ENCODE assay signal across 7 cellular contexts in the genomic region with DNA sequence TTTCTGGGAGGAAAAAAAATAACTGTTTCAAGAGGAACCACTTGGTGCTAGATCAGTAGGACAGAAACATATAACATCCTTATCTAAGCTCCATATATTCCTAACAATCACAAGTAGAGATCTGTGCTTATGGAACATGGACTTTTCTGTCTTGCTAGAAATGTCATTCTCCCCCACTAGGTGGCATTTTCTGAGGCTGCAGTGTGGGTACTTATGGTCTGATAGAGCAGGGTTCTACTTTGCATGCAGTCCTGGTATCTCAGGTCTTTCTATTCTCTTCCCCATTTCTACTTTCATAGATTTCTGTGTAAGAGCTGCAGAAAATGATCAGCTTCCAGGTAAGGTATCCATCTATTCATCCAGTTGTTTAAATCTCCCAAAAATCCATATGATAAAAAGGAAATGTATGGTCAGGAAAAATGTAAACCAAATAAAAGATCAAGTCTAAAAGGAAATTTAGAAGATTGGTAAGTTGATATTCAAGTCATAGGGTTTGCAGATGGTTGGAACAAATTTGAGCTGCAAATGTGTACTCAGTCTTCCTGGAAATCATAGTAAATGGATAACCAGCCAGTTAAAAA.
DNase-seq lines count a peak whose midpoint lies in the region; ATAC-seq and TF ChIP-seq lines count a peak whose summit lies in the region.

No MANE protein-coding gene starts in this region.

- H3K4me3 Mint-ChIP-seq in activated naive CD8-positive, alpha-beta T cell: peak overlapping the region; percentile 99
- peak overlapping the region; percentile 21 to 92 for H3K4me3 Mint-ChIP-seq in stimulated activated naive B cell treated with anti-CD40 and anti-IgM and Interleukin-4, amounts not matched to agents 10 μg/mL and 1 μg/mL and 100 μg/mL, for 72 hours

- H2AFZ ChIP-seq in DND-41 (ENCODE audit: low read depth, low read length): no peak overlapping the region; the same call in 1 of the 2 replicates

- peaks cover 5% of the 10 kb centered on the region for H3K36me3 Mint-ChIP-seq in activated naive CD8-positive, alpha-beta T cell
- peaks cover 8 to 18% of the 10 kb centered on the region in 2 donors for H3K36me3 Mint-ChIP-seq in stimulated activated naive B cell treated with anti-CD40 and anti-IgM and Interleukin-4, amounts not matched to agents 10 μg/mL and 1 μg/mL and 100 μg/mL, for 72 hours

- H4K20me1 ChIP-seq in DND-41 (ENCODE audit: insufficient read depth, low read length): no peaks in the 10 kb centered on the region

- H3K4me2 ChIP-seq in DND-41 (ENCODE audit: insufficient read depth, low read length): peak overlapping the region; percentile 79

- H3K27me3 Mint-ChIP-seq in activated naive CD8-positive, alpha-beta T cell: no peaks in the 10 kb centered on the region
- H3K27me3 Mint-ChIP-seq in stimulated activated naive B cell treated with anti-CD40 and anti-IgM and Interleukin-4, amounts not matched to agents 10 μg/mL and 1 μg/mL and 100 μg/mL, for 72 hours: no peaks in the 10 kb centered on the region

- DNase-seq in DND-41 (peak; percentile 60), NCI-H82 treated with DMSO at 0.1 percent for 48 hours (lab: John Stamatoyannopoulos, UW; ENCODE audit: unreplicated experiment) (peak; percentile 15), iPS-NIHi11 (ENCODE audit: low spot score) (peak; percentile 67)
- peak; percentile 18 for DNase-seq in stimulated activated naive B cell treated with anti-CD40 and anti-IgM and Interleukin-4, amounts not matched to agents 10 μg/mL and 1 μg/mL and 100 μg/mL, for 72 hours

- peak overlapping the region; percentile 77; the same call in 1 of the 2 replicates for H3K9ac ChIP-seq in DND-41 (ENCODE audit: low read depth, low read length)

- H3K9me3 ChIP-seq in DND-41 (ENCODE audit: insufficient read depth, low read length, severe bottlenecking): no peaks in the 10 kb centered on the region

- H3K36me3 ChIP-seq in DND-41 (ENCODE audit: insufficient read depth, low read length): peaks cover 10% of the 10 kb centered on the region; the same call in 1 of the 2 replicates

- peaks cover 29% of the 10 kb centered on the region for H3K4me1 Mint-ChIP-seq in activated naive CD8-positive, alpha-beta T cell (ENCODE audit: low read depth)
- peaks cover 17 to 20% of the 10 kb centered on the region in 2 donors for H3K4me1 Mint-ChIP-seq in stimulated activated naive B cell treated with anti-CD40 and anti-IgM and Interleukin-4, amounts not matched to agents 10 μg/mL and 1 μg/mL and 100 μg/mL, for 72 hours

- peak; percentile 86 for TF ChIP-seq CTCF in DND-41 (IDR thresholded peaks at IDR 0.05; ENCODE audit: borderline replicate concordance, extremely low read depth, low read length, poor library complexity, severe bottlenecking)

- ATAC-seq in DND-41 (ENCODE audit: insufficient read depth, low read depth) (peak; percentile 50), HG03354 (IDR thresholded peaks at IDR 0.05; ENCODE audit: poor library complexity, severe bottlenecking, unreplicated experiment) (peak; percentile 46), GM21381 (IDR thresholded peaks at IDR 0.05; ENCODE audit: unreplicated experiment) (no peak)
- ATAC-seq in stimulated activated naive B cell treated with anti-CD40 and anti-IgM and Interleukin-4, amounts not matched to agents 10 μg/mL and 1 μg/mL and 100 μg/mL, for 72 hours (replicated peaks): peak; percentile 57 to 58

- peaks cover 26% of the 10 kb centered on the region for H3K4me1 ChIP-seq in DND-41 (ENCODE audit: insufficient read depth, low read length)

- H3K4me3 ChIP-seq in DND-41 (ENCODE audit: low read depth in 1 of 2, low read length in 2 of 2): peak overlapping the region in 1 of 2 experiments; percentile 90; a peak in 3 of 4 replicates

- H3K27ac Mint-ChIP-seq in activated naive CD8-positive, alpha-beta T cell: no peak overlapping the region
- no peak overlapping the region for H3K27ac Mint-ChIP-seq in stimulated activated naive B cell treated with anti-CD40 and anti-IgM and Interleukin-4, amounts not matched to agents 10 μg/mL and 1 μg/mL and 100 μg/mL, for 72 hours

- H3K27ac ChIP-seq in DND-41 (ENCODE audit: low read length): no peak overlapping the region

- no peaks in the 10 kb centered on the region for H3K27me3 ChIP-seq in DND-41 (ENCODE audit: insufficient read depth, low read length, poor library complexity)

- H3K9me3 Mint-ChIP-seq in activated naive CD8-positive, alpha-beta T cell (ENCODE audit: low read depth): peaks cover 8% of the 10 kb centered on the region
- peaks cover 0 to 6% of the 10 kb centered on the region in 2 donors for H3K9me3 Mint-ChIP-seq in stimulated activated naive B cell treated with anti-CD40 and anti-IgM and Interleukin-4, amounts not matched to agents 10 μg/mL and 1 μg/mL and 100 μg/mL, for 72 hours

- H3K79me2 ChIP-seq in DND-41 (ENCODE audit: insufficient read depth, low read length): peaks cover 12% of the 10 kb centered on the region

Comparison
In these comparisons a context has a peak if more than half of its experiments do, and no peak if none do; other contexts are left out.
1. DNase-seq: peak in every context shown above with its lines; median percentile 67 in iPS-NIHi11; 60 in DND-41; 18 in stimulated activated naive B cell treated with anti-CD40 and anti-IgM and Interleukin-4, amounts not matched to agents 10 μg/mL and 1 μg/mL and 100 μg/mL, for 72 hours; 15 in NCI-H82 treated with DMSO at 0.1 percent for 48 hours.